11 cellular contexts compared by ENCODE assay signal in genomic region chr7:143148651-143149050, GRCh38. TPM values are rescaled to one million over a fixed set of nuclear protein-coding genes. Genes with fewer than 3 reads are reported as not detected.
"Had no signal": no experiment of that assay in that cellular context is flagged by ENCODE, and none has a peak within 500 bp of the region (broad histone marks: within the 10 kb centered on the region; RNA-seq: fewer than 3 reads in every experiment).

No MANE protein-coding gene starts in this region.

- H3K36me3 ChIP-seq: HAP-1 had no signal

- H3K27ac Mint-ChIP-seq: GM23338, H9, HFFc6 had no signal

- H3K4me1 Mint-ChIP-seq: GM23338, H9 had no signal

- ATAC-seq: GM23338, HCT116 had no signal

- H3K27ac ChIP-seq: GM23248 had no signal

- H2AFZ ChIP-seq: GM23248, GM23338 had no signal

- H3K9me3 ChIP-seq: HAP-1 had no signal

- H3K4me3 ChIP-seq: GM23248, GM23338, HAP-1 had no signal

- H3K4me3 Mint-ChIP-seq: GM23338, H9, HFFc6 had no signal

- H3K4me1 ChIP-seq: HAP-1 had no signal

- H3K4me2 ChIP-seq: GM23338 had no signal

- DNase-seq: GM23248, GOT3, H7, H9, HCEC 1CT, HFFc6 had no signal

- H3K9ac ChIP-seq: GM23248 had no signal

RNA-seq across cellular contexts. Expression of gene PIP, which starts 16.8 kb away (rescaled TPM):
- total RNA-seq: GM23248, GM23338, H1, H4, H7, H9, HFFc6 had no signal
- polyA plus RNA-seq: GM23248, GM23338, H1 had no signal

RNA-seq across cellular contexts. Expression of gene TAS2R39, which starts 34.6 kb away (rescaled TPM):
- total RNA-seq: GM23248, H1, H4, H7, H9, HFFc6 had no signal
- polyA plus RNA-seq: GM23248, GM23338, H1 had no signal
